Comparison of ENCODE assay signal across 10 cellular contexts in the genomic region with DNA sequence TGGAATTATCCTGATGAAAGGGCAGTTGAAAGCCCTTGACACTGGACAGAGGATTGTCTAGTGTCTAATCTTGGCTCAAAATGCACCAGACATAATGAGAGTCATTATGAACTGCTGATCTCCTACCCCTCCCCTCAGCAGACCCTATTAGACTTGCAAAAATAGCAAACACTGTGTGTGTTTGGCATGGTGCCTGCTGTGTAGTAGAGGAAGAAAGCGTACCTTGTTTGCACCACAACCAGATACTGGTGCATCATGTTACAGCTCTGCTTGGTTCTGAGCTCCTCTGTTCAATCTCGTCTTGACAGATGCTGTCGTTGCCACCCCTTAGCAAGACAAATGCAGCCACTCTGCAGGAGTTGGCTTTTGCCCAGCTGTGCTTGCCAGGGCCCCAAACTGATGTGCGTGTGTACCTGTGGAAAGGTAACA.
DNase-seq lines count a peak whose midpoint lies in the region; ATAC-seq, FAIRE-seq and TF ChIP-seq lines count a peak whose summit lies in the region.
"Had no signal": no experiment of that assay in that cellular context is flagged by ENCODE, and none has a peak within 500 bp of the region (broad histone marks: within the 10 kb centered on the region; RNA-seq: fewer than 3 reads in every experiment).

No MANE protein-coding gene starts in this region.

- H3K4me3 ChIP-seq in right lobe of liver: no peak overlapping the region
- H3K4me3 ChIP-seq: ascending aorta had no signal

- H3K27me3 ChIP-seq in right lobe of liver: no peaks in the 10 kb centered on the region
- H3K27me3 ChIP-seq: ascending aorta had no signal

- intact Hi-C loops in right lobe of liver (cut with DNase I): no loop called here

- no peaks in the 10 kb centered on the region for H3K9me3 ChIP-seq in right lobe of liver
- H3K9me3 ChIP-seq: ascending aorta had no signal

- peak; percentile 90 for FAIRE-seq in frontal cortex (lab: Jason Lieb, UNC)

- DNase-seq in C1 segment of cervical spinal cord (lab: John Stamatoyannopoulos, UW): peak in 12 of 14 donors; percentile 16 to 76 (median 64)
- DNase-seq in NCI-H1694 (lab: John Stamatoyannopoulos, UW): peak; percentile 93
- peak; percentile 100 for DNase-seq in NCI-H69 (lab: John Stamatoyannopoulos, UW)
- DNase-seq in frontal cortex (ENCODE audit: low spot score in 2 of 2): peak; percentile 27 to 44
- no peak for DNase-seq in right lobe of liver
- DNase-seq: IMR-90 had no signal

- TF ChIP-seq CTCF in right lobe of liver (IDR thresholded peaks at IDR 0.05): no peak

- ATAC-seq in HG03460 (IDR thresholded peaks at IDR 0.05; ENCODE audit: unreplicated experiment) (no peak), GM21367 (IDR thresholded peaks at IDR 0.05; ENCODE audit: unreplicated experiment) (no peak), GM18907 (IDR thresholded peaks at IDR 0.05; ENCODE audit: unreplicated experiment) (no peak), right lobe of liver (no peak)

- 82% methylated on average over 2 of the region's 4 CpGs for WGBS in right lobe of liver (ENCODE audit: insufficient coverage, low coverage, low lambda C conversion rate, missing lambda C conversion rate)

- no peaks in the 10 kb centered on the region for H3K36me3 ChIP-seq in right lobe of liver
- H3K36me3 ChIP-seq: ascending aorta had no signal

- H3K27ac ChIP-seq in right lobe of liver: no peak overlapping the region
- H3K27ac ChIP-seq: ascending aorta had no signal

- no peak for TF ChIP-seq POLR2A in right lobe of liver (IDR thresholded peaks at IDR 0.05)

- H3K4me1 ChIP-seq in right lobe of liver: peaks cover 0 to 3% (median 0%) of the 10 kb centered on the region in 4 donors
- H3K4me1 ChIP-seq: ascending aorta had no signal

Comparison
In these comparisons a context has a peak if more than half of its experiments do, and no peak if none do; other contexts are left out.
1. DNase-seq: peak in C1 segment of cervical spinal cord (12 of 14), NCI-H1694 (single experiment), NCI-H69 (single experiment) and frontal cortex (2 of 2); none in right lobe of liver (0 of 3).